Comparison of ENCODE assay signal across 9 cellular contexts in genomic region chr6:170088349-170088951, GRCh38.
DNase-seq lines count a peak whose midpoint lies in the region; ATAC-seq and TF ChIP-seq lines count a peak whose summit lies in the region.
"Had no signal": no experiment of that assay in that cellular context is flagged by ENCODE, and none has a peak within 500 bp of the region (broad histone marks: within the 10 kb centered on the region; RNA-seq: fewer than 3 reads in every experiment).

No MANE protein-coding gene starts in this region.

- H3K4me3 ChIP-seq in CD8-positive, alpha-beta memory T cell (ENCODE audit: low read length) = peak overlapping the region; percentile 71
- no peak overlapping the region for H3K4me3 ChIP-seq in mucosa of descending colon

- H3K27ac ChIP-seq in CD8-positive, alpha-beta memory T cell (ENCODE audit: low read depth, low read length) = no peak overlapping the region

- DNase-seq in CD8-positive, alpha-beta memory T cell = peak in 2 of 5 donors; percentile 21 to 63
- peak; percentile 53 for DNase-seq in activated CD8-positive, alpha-beta T cell treated with anti-CD3 and anti-CD28 coated beads for 36 hours
- peak in 1 of 3 donors; percentile 41 for DNase-seq in mucosa of descending colon
- no peak for DNase-seq in SW480 (ENCODE audit: low spot score)
- no peak for DNase-seq in NCI-H446 treated with DMSO at 0.1 percent for 48 hours (lab: John Stamatoyannopoulos, UW)
- DNase-seq in NCI-H1694 treated with DMSO at 0.1 percent for 48 hours (lab: John Stamatoyannopoulos, UW) = no peak
- DNase-seq: foreskin melanocyte had no signal

- H3K27ac Mint-ChIP-seq in CD8-positive, alpha-beta memory T cell = peak overlapping the region; percentile 68 to 98 (median 95)
- peak overlapping the region; percentile 100 for H3K27ac Mint-ChIP-seq in activated CD8-positive, alpha-beta T cell treated with anti-CD3 and anti-CD28 coated beads for 36 hours

- peak; percentile 16 for ATAC-seq in GM21723 (IDR thresholded peaks at IDR 0.05; ENCODE audit: unreplicated experiment)
- peak; percentile 25 for ATAC-seq in activated CD8-positive, alpha-beta T cell treated with anti-CD3 and anti-CD28 coated beads for 36 hours
- peak; percentile 44 for ATAC-seq in mucosa of descending colon
- ATAC-seq in HG02623 (IDR thresholded peaks at IDR 0.05; ENCODE audit: unreplicated experiment) = no peak

- H3K9me3 ChIP-seq in CD8-positive, alpha-beta memory T cell (ENCODE audit: low read length) = no peaks in the 10 kb centered on the region
- no peaks in the 10 kb centered on the region for H3K9me3 ChIP-seq in mucosa of descending colon

- POLR2A ChIA-PET in CD8-positive, alpha-beta memory T cell (lab: Charles Lee) = interaction anchor here (0.5 to 3.5 kb wide), 6 partner anchors 59 to 875 kb away, joined by 3 to 40 read pairs (median 6); partner anchors contain the start of genes PSMB1 and TBP
- POLR2A ChIA-PET in activated CD8-positive, alpha-beta T cell treated with anti-CD3 and anti-CD28 coated beads for 36 hours (lab: Charles Lee) = interaction anchor here (0.6 to 1.6 kb wide), 8 partner anchors 14 to 318 kb away, joined by 3 to 5 read pairs (median 4); no protein-coding TSS in a partner anchor

- TF ChIP-seq CTCF in activated CD8-positive, alpha-beta T cell treated with anti-CD3 and anti-CD28 coated beads for 36 hours (IDR thresholded peaks at IDR 0.05) = no peak
- TF ChIP-seq CTCF in mucosa of descending colon (IDR thresholded peaks at IDR 0.05) = no peak

- peaks cover 0 to 5% (median 2%) of the 10 kb centered on the region in 5 donors for H3K9me3 Mint-ChIP-seq in CD8-positive, alpha-beta memory T cell
- H3K9me3 Mint-ChIP-seq in activated CD8-positive, alpha-beta T cell treated with anti-CD3 and anti-CD28 coated beads for 36 hours = no peaks in the 10 kb centered on the region

- peak overlapping the region; percentile 82 to 95 (median 87) for H3K4me3 Mint-ChIP-seq in CD8-positive, alpha-beta memory T cell
- H3K4me3 Mint-ChIP-seq in activated CD8-positive, alpha-beta T cell treated with anti-CD3 and anti-CD28 coated beads for 36 hours = peak overlapping the region; percentile 89

- H3K36me3 ChIP-seq in CD8-positive, alpha-beta memory T cell (ENCODE audit: insufficient read depth, low read length) = no peaks in the 10 kb centered on the region
- H3K36me3 ChIP-seq in mucosa of descending colon (ENCODE audit: low read depth) = no peaks in the 10 kb centered on the region

- H3K4me1 Mint-ChIP-seq in CD8-positive, alpha-beta memory T cell = peaks cover 33 to 44% (median 36%) of the 10 kb centered on the region in 3 donors
- peaks cover 30% of the 10 kb centered on the region for H3K4me1 Mint-ChIP-seq in activated CD8-positive, alpha-beta T cell treated with anti-CD3 and anti-CD28 coated beads for 36 hours (ENCODE audit: low read depth)

- peaks cover 0 to 3% of the 10 kb centered on the region in 2 donors for H3K27me3 Mint-ChIP-seq in CD8-positive, alpha-beta memory T cell
- H3K27me3 Mint-ChIP-seq in activated CD8-positive, alpha-beta T cell treated with anti-CD3 and anti-CD28 coated beads for 36 hours = no peaks in the 10 kb centered on the region

- CTCF ChIA-PET in CD8-positive, alpha-beta memory T cell (lab: Charles Lee) = interaction anchor here (1.0 to 1.4 kb wide), 3 partner anchors 14 to 60 kb away, joined by 3 to 6 read pairs (median 6); no protein-coding TSS in a partner anchor
- CTCF ChIA-PET in activated CD8-positive, alpha-beta T cell treated with anti-CD3 and anti-CD28 coated beads for 36 hours (lab: Charles Lee) = no interaction called here

- no peaks in the 10 kb centered on the region for H3K27me3 ChIP-seq in CD8-positive, alpha-beta memory T cell (ENCODE audit: insufficient read depth, low read length, poor library complexity, severe bottlenecking)

- intact Hi-C loops in activated CD8-positive, alpha-beta T cell treated with anti-CD3 and anti-CD28 coated beads for 36 hours (cut with micrococcal nuclease) = no loop called here
- intact Hi-C loops in mucosa of descending colon (cut with DNase I, micrococcal nuclease) = no loop called here

- H3K4me1 ChIP-seq in CD8-positive, alpha-beta memory T cell (ENCODE audit: insufficient read depth, low read length) = peaks cover 23% of the 10 kb centered on the region
- H3K4me1 ChIP-seq in mucosa of descending colon (ENCODE audit: low read depth) = no peaks in the 10 kb centered on the region

- peaks cover 0 to 2% (median 2%) of the 10 kb centered on the region in 3 donors for H3K36me3 Mint-ChIP-seq in CD8-positive, alpha-beta memory T cell
- peaks cover 2% of the 10 kb centered on the region for H3K36me3 Mint-ChIP-seq in activated CD8-positive, alpha-beta T cell treated with anti-CD3 and anti-CD28 coated beads for 36 hours (ENCODE audit: low read depth)
